9 cellular contexts compared by ENCODE assay signal in the genomic region with DNA sequence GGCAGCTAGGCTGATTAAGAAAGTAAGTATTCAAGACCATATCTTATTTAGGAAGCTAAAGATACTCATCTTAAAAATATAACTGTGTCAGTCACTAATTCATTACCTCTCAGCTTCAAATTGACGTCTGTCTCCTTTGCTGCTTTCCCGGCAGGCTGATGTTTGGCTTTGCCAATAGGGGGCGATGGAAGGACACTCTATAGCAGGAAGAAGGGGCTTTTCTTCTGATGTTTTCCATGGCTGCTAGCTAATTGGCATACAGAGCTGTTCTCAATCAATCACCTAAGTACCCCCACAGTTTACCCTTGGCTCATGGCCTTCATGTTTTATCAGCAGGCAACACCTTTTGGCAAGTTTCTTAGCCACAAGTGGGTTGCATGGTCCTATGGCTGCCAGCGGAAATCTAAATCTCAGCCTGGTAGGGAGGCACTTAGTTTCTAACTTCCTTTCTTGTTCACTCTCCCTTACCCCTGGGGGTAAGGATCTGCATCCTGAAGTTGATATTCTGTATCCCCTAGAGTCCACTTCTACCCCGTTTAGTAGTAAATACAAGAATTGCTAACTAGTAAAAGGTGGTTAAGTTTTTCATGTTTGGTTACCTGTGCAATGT. TPM values are rescaled to one million over a fixed set of nuclear protein-coding genes. Genes with fewer than 3 reads are reported as not detected.
DNase-seq lines count a peak whose midpoint lies in the region; ATAC-seq and TF ChIP-seq lines count a peak whose summit lies in the region.
"Had no signal": no experiment of that assay in that cellular context is flagged by ENCODE, and none has a peak within 500 bp of the region (broad histone marks: within the 10 kb centered on the region; RNA-seq: fewer than 3 reads in every experiment).

No MANE protein-coding gene starts in this region.

- no peak overlapping the region for H3K4me3 ChIP-seq in transverse colon

- intact Hi-C loops in transverse colon (cut with DNase I; ENCODE audit: low total_unique reads), result no loop called here

- H3K36me3 Mint-ChIP-seq in WTC11, result peaks cover 8% of the 10 kb centered on the region
- H3K36me3 Mint-ChIP-seq: IgD-negative memory B cell had no signal

- H3K9me3 Mint-ChIP-seq in WTC11, result peaks cover 12% of the 10 kb centered on the region

- no peak overlapping the region for H3K27ac Mint-ChIP-seq in WTC11
- H3K27ac Mint-ChIP-seq: IgD-negative memory B cell had no signal

- H3K27me3 ChIP-seq in transverse colon, result no peaks in the 10 kb centered on the region

- peaks cover 4% of the 10 kb centered on the region for H3K4me1 Mint-ChIP-seq in WTC11
- H3K4me1 Mint-ChIP-seq: IgD-negative memory B cell had no signal

- no peaks in the 10 kb centered on the region for H3K9me3 ChIP-seq in transverse colon

- 39 to 83% methylated on average over 1 to 5 of the region's 5 CpGs for WGBS in transverse colon (ENCODE audit: low coverage in 1 of 2), 2 donors

- no peak overlapping the region for H3K27ac ChIP-seq in transverse colon

- TF ChIP-seq CTCF in GM12873 (IDR thresholded peaks at IDR 0.05; ENCODE audit: insufficient read depth, low read depth, low read length, missing control alignments) (peak; percentile 85), WTC11 (IDR thresholded peaks at IDR 0.05) (peak; percentile 57), transverse colon (IDR thresholded peaks at IDR 0.05) (peak; percentile 28 to 51 (median 41))

- no peak overlapping the region for H3K4me3 Mint-ChIP-seq in WTC11
- H3K4me3 Mint-ChIP-seq: IgD-negative memory B cell had no signal

- POLR2A ChIA-PET in WTC11 (lab: Charles Lee), result interaction anchor here (1.1 kb wide), 1 partner anchor 114 kb away, joined by 3 read pairs; the partner anchor contains the start of gene CEP70

- no peaks in the 10 kb centered on the region for H3K36me3 ChIP-seq in transverse colon

- H3K4me1 ChIP-seq in transverse colon, result no peaks in the 10 kb centered on the region

- peak; percentile 91 for ATAC-seq in WTC11
- no peak for ATAC-seq in GM18867 (IDR thresholded peaks at IDR 0.05; ENCODE audit: unreplicated experiment)
- no peak for ATAC-seq in HG03565 (IDR thresholded peaks at IDR 0.05; ENCODE audit: unreplicated experiment)

- H3K27me3 Mint-ChIP-seq in WTC11 (ENCODE audit: low read depth), result no peaks in the 10 kb centered on the region; the same call in 1 of the 2 replicates

- CTCF ChIA-PET in WTC11 (lab: Charles Lee), result interaction anchor here (0.6 to 2.7 kb wide), 66 partner anchors 11 to 829 kb away, joined by 3 to 58 read pairs (median 4); partner anchors contain the start of genes CEP70 and ESYT3

- DNase-seq in AML-193 (lab: John Stamatoyannopoulos, UW) (peak; percentile 71 to 80), NCI-H146 treated with DMSO at 0.1 percent for 48 hours (lab: John Stamatoyannopoulos, UW; ENCODE audit: unreplicated experiment) (peak; percentile 47), WTC11 (ENCODE audit: low spot score) (peak; percentile 71), hepatic stellate cell (ENCODE audit: low spot score) (peak; percentile 41), transverse colon (no peak)

- no peak for TF ChIP-seq EP300 in transverse colon (IDR thresholded peaks at IDR 0.05; ENCODE audit: low read depth)

- in situ Hi-C loops in transverse colon (cut with MboI; ENCODE audit: low pct_ligation_motif_present in 1 of 4, low pct_unique_long_range_greater_than_20kb in 1 of 4, low sequenced_read_pairs in 3 of 4), result no loop called here

- no peak for TF ChIP-seq POLR2A in transverse colon (IDR thresholded peaks at IDR 0.05)

TF ChIP-seq in WTC11, 78 proteins besides CTCF, POLR2A, EP300 and RAD21 (continues in another document):
- TF ChIP-seq CDX4 (CRISPR knock-in tag; IDR thresholded peaks at IDR 0.05; ENCODE audit: borderline replicate concordance) (no peak), ATF1 (CRISPR knock-in tag; IDR thresholded peaks at IDR 0.05) (no peak), SOX15 (CRISPR knock-in tag; IDR thresholded peaks at IDR 0.05) (no peak), IRF2 (CRISPR knock-in tag; IDR thresholded peaks at IDR 0.05; ENCODE audit: borderline replicate concordance, low read depth) (no peak), FOXK1 (CRISPR knock-in tag; IDR thresholded peaks at IDR 0.05) (no peak), GABPB1 (CRISPR knock-in tag; IDR thresholded peaks at IDR 0.05) (no peak), JUN (CRISPR knock-in tag; IDR thresholded peaks at IDR 0.05) (no peak), JAZF1 (CRISPR knock-in tag; IDR thresholded peaks at IDR 0.05) (no peak), E2F4 (CRISPR knock-in tag; IDR thresholded peaks at IDR 0.05; ENCODE audit: borderline replicate concordance, low read depth) (no peak), FOXP1 (CRISPR knock-in tag; IDR thresholded peaks at IDR 0.05; ENCODE audit: borderline replicate concordance) (no peak), NFE2L1 (CRISPR knock-in tag; IDR thresholded peaks at IDR 0.05) (no peak), RORB (CRISPR knock-in tag; IDR thresholded peaks at IDR 0.05) (no peak)
- TF ChIP-seq, protein P1, sequence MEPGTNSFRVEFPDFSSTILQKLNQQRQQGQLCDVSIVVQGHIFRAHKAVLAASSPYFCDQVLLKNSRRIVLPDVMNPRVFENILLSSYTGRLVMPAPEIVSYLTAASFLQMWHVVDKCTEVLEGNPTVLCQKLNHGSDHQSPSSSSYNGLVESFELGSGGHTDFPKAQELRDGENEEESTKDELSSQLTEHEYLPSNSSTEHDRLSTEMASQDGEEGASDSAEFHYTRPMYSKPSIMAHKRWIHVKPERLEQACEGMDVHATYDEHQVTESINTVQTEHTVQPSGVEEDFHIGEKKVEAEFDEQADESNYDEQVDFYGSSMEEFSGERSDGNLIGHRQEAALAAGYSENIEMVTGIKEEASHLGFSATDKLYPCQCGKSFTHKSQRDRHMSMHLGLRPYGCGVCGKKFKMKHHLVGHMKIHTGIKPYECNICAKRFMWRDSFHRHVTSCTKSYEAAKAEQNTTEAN (CRISPR knock-in tag; IDR thresholded peaks at IDR 0.05), result no peak
- TF ChIP-seq, protein P2, sequence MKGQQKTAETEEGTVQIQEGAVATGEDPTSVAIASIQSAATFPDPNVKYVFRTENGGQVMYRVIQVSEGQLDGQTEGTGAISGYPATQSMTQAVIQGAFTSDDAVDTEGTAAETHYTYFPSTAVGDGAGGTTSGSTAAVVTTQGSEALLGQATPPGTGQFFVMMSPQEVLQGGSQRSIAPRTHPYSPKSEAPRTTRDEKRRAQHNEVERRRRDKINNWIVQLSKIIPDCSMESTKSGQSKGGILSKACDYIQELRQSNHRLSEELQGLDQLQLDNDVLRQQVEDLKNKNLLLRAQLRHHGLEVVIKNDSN (CRISPR knock-in tag; IDR thresholded peaks at IDR 0.05), result no peak
- TF ChIP-seq, protein P3, sequence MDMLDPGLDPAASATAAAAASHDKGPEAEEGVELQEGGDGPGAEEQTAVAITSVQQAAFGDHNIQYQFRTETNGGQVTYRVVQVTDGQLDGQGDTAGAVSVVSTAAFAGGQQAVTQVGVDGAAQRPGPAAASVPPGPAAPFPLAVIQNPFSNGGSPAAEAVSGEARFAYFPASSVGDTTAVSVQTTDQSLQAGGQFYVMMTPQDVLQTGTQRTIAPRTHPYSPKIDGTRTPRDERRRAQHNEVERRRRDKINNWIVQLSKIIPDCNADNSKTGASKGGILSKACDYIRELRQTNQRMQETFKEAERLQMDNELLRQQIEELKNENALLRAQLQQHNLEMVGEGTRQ (CRISPR knock-in tag; IDR thresholded peaks at IDR 0.05), result no peak
- TF ChIP-seq, protein P4, sequence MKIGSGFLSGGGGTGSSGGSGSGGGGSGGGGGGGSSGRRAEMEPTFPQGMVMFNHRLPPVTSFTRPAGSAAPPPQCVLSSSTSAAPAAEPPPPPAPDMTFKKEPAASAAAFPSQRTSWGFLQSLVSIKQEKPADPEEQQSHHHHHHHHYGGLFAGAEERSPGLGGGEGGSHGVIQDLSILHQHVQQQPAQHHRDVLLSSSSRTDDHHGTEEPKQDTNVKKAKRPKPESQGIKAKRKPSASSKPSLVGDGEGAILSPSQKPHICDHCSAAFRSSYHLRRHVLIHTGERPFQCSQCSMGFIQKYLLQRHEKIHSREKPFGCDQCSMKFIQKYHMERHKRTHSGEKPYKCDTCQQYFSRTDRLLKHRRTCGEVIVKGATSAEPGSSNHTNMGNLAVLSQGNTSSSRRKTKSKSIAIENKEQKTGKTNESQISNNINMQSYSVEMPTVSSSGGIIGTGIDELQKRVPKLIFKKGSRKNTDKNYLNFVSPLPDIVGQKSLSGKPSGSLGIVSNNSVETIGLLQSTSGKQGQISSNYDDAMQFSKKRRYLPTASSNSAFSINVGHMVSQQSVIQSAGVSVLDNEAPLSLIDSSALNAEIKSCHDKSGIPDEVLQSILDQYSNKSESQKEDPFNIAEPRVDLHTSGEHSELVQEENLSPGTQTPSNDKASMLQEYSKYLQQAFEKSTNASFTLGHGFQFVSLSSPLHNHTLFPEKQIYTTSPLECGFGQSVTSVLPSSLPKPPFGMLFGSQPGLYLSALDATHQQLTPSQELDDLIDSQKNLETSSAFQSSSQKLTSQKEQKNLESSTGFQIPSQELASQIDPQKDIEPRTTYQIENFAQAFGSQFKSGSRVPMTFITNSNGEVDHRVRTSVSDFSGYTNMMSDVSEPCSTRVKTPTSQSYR (CRISPR knock-in tag; IDR thresholded peaks at IDR 0.05), result no peak

RNA-seq across cellular contexts. Expression of gene ESYT3, which starts 45.0 kb away (rescaled TPM):
- total RNA-seq in WTC11 (2021) (4.4 to 6.4 TPM (median 5.7 TPM) in 3 replicates), transverse colon (1 to 10 TPM in 3 of 4 donors, under 1 TPM in 1; 0.60 to 6.0 (median 2.8) TPM)
